Comparison of ENCODE assay signal across 1 cellular context in the genomic region with DNA sequence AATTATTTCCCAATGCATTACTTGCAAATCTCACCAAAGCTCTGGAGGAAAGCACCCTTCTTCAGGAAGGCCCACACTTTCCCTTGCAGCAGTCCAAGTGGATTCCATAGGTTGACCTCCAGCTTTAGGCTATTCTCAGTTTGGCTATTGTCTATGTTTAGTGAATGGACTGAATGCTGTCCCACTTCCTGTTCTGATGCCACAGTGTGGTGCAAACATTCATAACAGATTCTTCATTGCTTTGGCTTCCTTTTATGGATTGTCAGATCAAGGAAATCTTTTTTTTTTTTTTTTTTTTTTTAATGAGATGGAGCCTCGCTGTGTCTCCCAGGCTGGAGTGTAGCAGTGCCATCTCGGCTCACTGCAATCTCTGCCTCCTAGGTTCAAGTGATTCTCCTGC. TPM values are rescaled to one million over a fixed set of nuclear protein-coding genes. Genes with fewer than 3 reads are reported as not detected.
"Had no signal": no experiment of that assay in that cellular context is flagged by ENCODE, and none has a peak within 500 bp of the region (broad histone marks: within the 10 kb centered on the region; RNA-seq: fewer than 3 reads in every experiment).

No MANE protein-coding gene starts in this region.

RNA-seq across cellular contexts. Expression of a gene that starts 55.1 kb away (rescaled TPM):
- total RNA-seq: LHCN-M2 had no signal
